In genomic region chr4:6573986-6574746, GRCh38 we compare ENCODE assay signal across 8 cellular contexts. TPM values are rescaled to one million over a fixed set of nuclear protein-coding genes. Genes with fewer than 3 reads are reported as not detected.
DNase-seq lines count a peak whose midpoint lies in the region; ATAC-seq, FAIRE-seq and TF ChIP-seq lines count a peak whose summit lies in the region.

No MANE protein-coding gene starts in this region.

- H3K9me3 Mint-ChIP-seq in activated naive CD4-positive, alpha-beta T cell treated with anti-CD3 and anti-CD28 coated beads, Interleukin-2, amount 50 U/mL, for 24 hours = no peaks in the 10 kb centered on the region

- H3K4me3 ChIP-seq in GM12878 = peak overlapping the region; percentile 91
- peak overlapping the region; percentile 42 for H3K4me3 ChIP-seq in lung
- H3K4me3 ChIP-seq in urinary bladder (ENCODE audit: low read depth, low read length) = peak overlapping the region; percentile 95

- no peaks in the 10 kb centered on the region; a peak in 2 of 4 replicates for H3K27me3 ChIP-seq in GM12878 (replicated peaks in 1 of 2; ENCODE audit: control insufficient read depth in 2 of 2, insufficient read depth in 2 of 2, low read length in 1 of 2)
- H3K27me3 ChIP-seq in lung (ENCODE audit: control insufficient read depth, insufficient read depth) = no peaks in the 10 kb centered on the region

- no peak for ATAC-seq in GM12878
- ATAC-seq in lung (ENCODE audit: insufficient read depth, low FRiP score) = no peak

- H3K36me3 ChIP-seq in GM12878 (ENCODE audit: control insufficient read depth in 2 of 2, insufficient read depth in 2 of 2, low read length in 1 of 2) (no peaks in the 10 kb centered on the region; a peak in 2 of 4 replicates), lung (ENCODE audit: control insufficient read depth in 2 of 2, insufficient read depth in 2 of 2, low read length in 2 of 2) (peaks cover 3 to 13% of the 10 kb centered on the region in 2 donors), urinary bladder (ENCODE audit: insufficient read depth) (no peaks in the 10 kb centered on the region)

- no peak overlapping the region for H3K27ac Mint-ChIP-seq in activated naive CD4-positive, alpha-beta T cell treated with anti-CD3 and anti-CD28 coated beads, Interleukin-2, amount 50 U/mL, for 24 hours

- FAIRE-seq in GM12878 (lab: Jason Lieb, UNC) = no peak

- RAD21 ChIA-PET in GM12878 (lab: Charles Lee; ENCODE audit: unreplicated experiment) = interaction anchor here (0.9 to 1.3 kb wide), 2 partner anchors 101 to 493 kb away, joined by 3 to 4 read pairs; partner anchors contain the start of gene GRPEL1

- CTCF ChIA-PET in GM12878 (lab: Yijun Ruan, JAX) = interaction anchor here (1.1 to 1.8 kb wide), 5 partner anchors 24 to 299 kb away, joined by 3 to 10 read pairs (median 3); no protein-coding TSS in a partner anchor

- H2AFZ ChIP-seq in GM12878 (ENCODE audit: control insufficient read depth, low read depth, low read length) = peak overlapping the region; percentile 94

- H3K36me3 Mint-ChIP-seq in activated naive CD4-positive, alpha-beta T cell treated with anti-CD3 and anti-CD28 coated beads, Interleukin-2, amount 50 U/mL, for 24 hours = no peaks in the 10 kb centered on the region

- intact Hi-C loops in GM12878 (cut with micrococcal nuclease; ENCODE audit: unreplicated experiment) = no loop called here

- H3K9ac ChIP-seq in GM12878 (ENCODE audit: control insufficient read depth, insufficient read depth, low read length) = peak overlapping the region; percentile 91; the same call in 1 of the 2 replicates

- DNase-seq in activated naive CD4-positive, alpha-beta T cell treated with Interleukin-2 at 50 U/mL for 16 hours = no peak
- no peak for DNase-seq in GM12878 (ENCODE audit: low read depth, low spot score)
- DNase-seq in lung (ENCODE audit: low spot score) = no peak
- DNase-seq in GF-D8 (lab: John Stamatoyannopoulos, UW) = no peak
- DNase-seq in DMS 273 (lab: John Stamatoyannopoulos, UW; ENCODE audit: unreplicated experiment) = no peak
- DNase-seq in NCI-H1092 (lab: John Stamatoyannopoulos, UW) = no peak

- no peak for TF ChIP-seq POLR2A in GM12878 (IDR thresholded peaks at IDR 0.05; ENCODE audit: low read depth, low read length)

- SMC1A ChIA-PET in GM12878 (lab: Charles Lee; ENCODE audit: uncharacterized antibody, unreplicated experiment) = no interaction called here

- H3K4me1 Mint-ChIP-seq in activated naive CD4-positive, alpha-beta T cell treated with anti-CD3 and anti-CD28 coated beads, Interleukin-2, amount 50 U/mL, for 24 hours = peaks cover 8% of the 10 kb centered on the region

- H3K27me3 Mint-ChIP-seq in activated naive CD4-positive, alpha-beta T cell treated with anti-CD3 and anti-CD28 coated beads, Interleukin-2, amount 50 U/mL, for 24 hours = no peaks in the 10 kb centered on the region

- no peak for TF ChIP-seq EP300 in GM12878 (IDR thresholded peaks at IDR 0.05; ENCODE audit: borderline replicate concordance in 1 of 2, control insufficient read depth in 1 of 2, low read depth in 2 of 2, low read length in 2 of 2)

- POLR2A ChIA-PET in GM12878 (lab: Charles Lee) = interaction anchor here (0.7 to 1.3 kb wide), 3 partner anchors 67 to 301 kb away, joined by 3 to 4 read pairs (median 3); partner anchors contain the start of gene MRFAP1

- H3K79me2 ChIP-seq in GM12878 (ENCODE audit: control insufficient read depth, insufficient read depth, low read length) = peaks cover 8% of the 10 kb centered on the region

- in situ Hi-C loops in GM12878 (cut with MboI) = no loop called here

- peak in 2 of 3 experiments; percentile 9 to 29; a peak in 2 of 6 replicates for TF ChIP-seq CTCF in GM12878 (IDR thresholded peaks at IDR 0.05 in 2 of 3, conservative IDR thresholded peaks at IDR 0.05 in 1 of 3; ENCODE audit: control insufficient read depth in 2 of 3, extremely low read depth in 1 of 3, insufficient read depth in 1 of 3, low read depth in 3 of 3, low read length in 3 of 3)
- TF ChIP-seq CTCF in lung (IDR thresholded peaks at IDR 0.05; ENCODE audit: control extremely low read depth, extremely low read depth) = no peak

- peak overlapping the region; percentile 89 for H3K4me3 Mint-ChIP-seq in activated naive CD4-positive, alpha-beta T cell treated with anti-CD3 and anti-CD28 coated beads, Interleukin-2, amount 50 U/mL, for 24 hours

- TF ChIP-seq RAD21 in GM12878 (IDR thresholded peaks at IDR 0.05; ENCODE audit: insufficient read depth, low read depth, low read length) = peak; percentile 11; the same call in 1 of the 2 replicates

- H3K4me1 ChIP-seq in GM12878 (ENCODE audit: control insufficient read depth, insufficient read depth, low read length) (peaks cover 12% of the 10 kb centered on the region), lung (ENCODE audit: control insufficient read depth in 2 of 2, insufficient read depth in 2 of 2, low read length in 2 of 2) (peaks cover 0 to 7% of the 10 kb centered on the region in 2 donors), urinary bladder (ENCODE audit: insufficient read depth) (no peaks in the 10 kb centered on the region)

- H3K27ac ChIP-seq in GM12878 (ENCODE audit: control insufficient read depth, insufficient read depth) = no peak overlapping the region
- H3K27ac ChIP-seq in lung (ENCODE audit: low read depth in 1 of 2, low read length in 1 of 2) = peak overlapping the region in 1 of 2 donors; percentile 57
- H3K27ac ChIP-seq in urinary bladder (ENCODE audit: low read depth) = no peak overlapping the region

- H4K20me1 ChIP-seq in GM12878 (ENCODE audit: control insufficient read depth, insufficient read depth) = no peaks in the 10 kb centered on the region

- BruUV-seq in GM12878 (replicated peaks; lab: Mats Ljungman, UMichigan) = no TSS peak

- WGBS in GM12878 (ENCODE audit: insufficient coverage, insufficient replicate concordance, low lambda C conversion rate, missing lambda C conversion rate) = 79% methylated on average over 16 of the region's 16 CpGs
- WGBS in lung, 2 donors = 56 to 57% methylated on average over 16 of the region's 16 CpGs
- 45% methylated on average over 16 of the region's 16 CpGs for WGBS in urinary bladder

- H3K4me2 ChIP-seq in GM12878 (ENCODE audit: control insufficient read depth, insufficient read depth) = peak overlapping the region; percentile 97

- H3K9me3 ChIP-seq in GM12878 (replicated peaks; ENCODE audit: control insufficient read depth, insufficient read depth, low read length) (no peaks in the 10 kb centered on the region), lung (ENCODE audit: control insufficient read depth in 2 of 2, insufficient read depth in 1 of 2, low read length in 1 of 2) (peaks cover 0 to 9% of the 10 kb centered on the region in 2 donors)

TF ChIP-seq in GM12878, 131 proteins besides CTCF, POLR2A, EP300 and RAD21:
- no peak for TF ChIP-seq RUNX3 (IDR thresholded peaks at IDR 0.05; ENCODE audit: low read length)
TF ChIP-seq in GM12878: peak in this region for 0.

RNA-seq across cellular contexts. Expression of gene MAN2B2, which starts 0.8 kb away (rescaled TPM):
- 21.8 and 32.3 TPM in 2 replicates for total RNA-seq in GM12878 (2013; cell fraction: nucleolus; rRNA removed)
- total RNA-seq in GM12878 (2014; rRNA removed) (8.6 and 11.2 TPM in 2 replicates), GM12878 (2014; rRNA removed; fragmentation: Illumina TruSeq; extraction: Trizol) (4.7 TPM in 2 replicates), GM12878 (2021) (14.2 and 14.5 TPM in 2 replicates), lung (10 to 100 TPM; 12.2 to 36.1 TPM), urinary bladder (11.1 TPM)
- polyA plus RNA-seq in GM12878 (2011; ENCODE audit: low read depth) = 4.1 TPM
- polyA plus RNA-seq in GM12878 (2011; rRNA removed) (4.3 and 5.8 TPM in 2 replicates), GM12878 (2014; fragmentation: Illumina TruSeq; extraction: Trizol) (3.2 and 5.1 TPM in 2 replicates), GM12878 (2014; fragmentation: Nextera tagmentation; extraction: Ambion mirVana) (1 to 10 TPM in 1 of 2 experiments, under 1 TPM in 1; 0.47 to 1.2 TPM), GM12878 (2014; rRNA removed) (10.5 and 10.8 TPM in 2 replicates), GM12878 (2016; fragmentation: Nextera tagmentation; extraction: Ambion mirVana) (1 to 10 TPM; 8.2 to 8.8 TPM), lung (10 to 100 TPM in 1 of 2 donors, 1 to 10 TPM in 1; 6.5 to 20.8 TPM), urinary bladder (37.7 TPM)
- polyA plus RNA-seq in GM12878 (2011; cell fraction: cytosol; rRNA removed) = 8.8 and 11.6 TPM in 2 replicates
- polyA plus RNA-seq in GM12878 (2011; cell fraction: nucleus; rRNA removed) = 31.8 and 33.9 TPM in 2 replicates
- polyA plus RNA-seq in GM12878 (2012) = 9.3 and 9.4 TPM in 2 replicates
- polyA minus RNA-seq in GM12878 (2011; rRNA and poly(A)+ RNA removed) = 10.6 and 12.5 TPM in 2 replicates
- 5.1 and 6.3 TPM in 2 replicates for polyA minus RNA-seq in GM12878 (2011; cell fraction: cytosol; rRNA and poly(A)+ RNA removed)
- 7.6 and 10.3 TPM in 2 replicates for polyA minus RNA-seq in GM12878 (2011; cell fraction: nucleus; rRNA and poly(A)+ RNA removed)

Comparison
In these comparisons a context has a peak if more than half of its experiments do, and no peak if none do; other contexts are left out.
1. H3K4me3 ChIP-seq: peak in every context shown above with its lines; median percentile 95 in urinary bladder; 91 in GM12878; 42 in lung.